14 cellular contexts compared by ENCODE assay signal in genomic region chr1:228284521-228284920, GRCh38.
DNase-seq lines count a peak whose midpoint lies in the region; ATAC-seq and TF ChIP-seq lines count a peak whose summit lies in the region.
"Had no signal": no experiment of that assay in that cellular context is flagged by ENCODE, and none has a peak within 500 bp of the region (broad histone marks: within the 10 kb centered on the region; RNA-seq: fewer than 3 reads in every experiment).

No MANE protein-coding gene starts in this region.

- no peak overlapping the region for H3K4me3 Mint-ChIP-seq in activated naive CD4-positive, alpha-beta T cell treated with anti-CD3 and anti-CD28 coated beads, Interleukin-2, amount 10 ng/mL, durations not matched to agents 7 days and 5 days
- no peak overlapping the region for H3K4me3 Mint-ChIP-seq in natural killer cell treated with Interleukin-12 subunit alpha and Interleukin-12 subunit beta and Interleukin-15 and Interleukin-18, amount 100 ng/mL, for 72 hours
- H3K4me3 Mint-ChIP-seq in natural killer cell (no peak overlapping the region), nephron progenitor cell (no peak overlapping the region)
- H3K4me3 Mint-ChIP-seq: CD4-positive, CD25-positive, alpha-beta regulatory T cell had no signal

- peak; percentile 5 for DNase-seq in activated naive CD4-positive, alpha-beta T cell treated with anti-CD3 and anti-CD28 coated beads, Interleukin-2, amount 10 ng/mL, durations not matched to agents 7 days and 5 days
- no peak for DNase-seq in activated naive CD4-positive, alpha-beta T cell treated with anti-CD3 and anti-CD28 coated beads, Interleukin-2, amount 50 U/mL, for 16 hours
- peak; percentile 44 for DNase-seq in natural killer cell treated with Interleukin-12 subunit alpha and Interleukin-12 subunit beta and Interleukin-15 and Interleukin-18, amount 100 ng/mL, for 72 hours (ENCODE audit: low spot score)
- DNase-seq in natural killer cell (no peak), nephron progenitor cell (no peak), upper lobe of right lung (peak; percentile 53), T1000 (lab: John Stamatoyannopoulos, UW) (no peak), NCI-H1930 (lab: John Stamatoyannopoulos, UW) (no peak)
- DNase-seq: ACHN; CD4-positive, CD25-positive, alpha-beta regulatory T cell; DMS53; GF-D8 had no signal

- no peak overlapping the region for H3K27ac ChIP-seq in upper lobe of right lung
- H3K27ac ChIP-seq: BLaER1 treated with 17β-estradiol and CSF1 and Interleukin-3, amounts not matched to agents 10 nM and 100 nM had no signal

- intact Hi-C loops in natural killer cell (cut with micrococcal nuclease) (no loop called here), upper lobe of right lung (cut with DNase I) (no loop called here)

- peaks cover 5% of the 10 kb centered on the region for H3K4me1 Mint-ChIP-seq in activated naive CD4-positive, alpha-beta T cell treated with anti-CD3 and anti-CD28 coated beads, Interleukin-2, amount 10 ng/mL, durations not matched to agents 7 days and 5 days
- H3K4me1 Mint-ChIP-seq in natural killer cell treated with Interleukin-12 subunit alpha and Interleukin-12 subunit beta and Interleukin-15 and Interleukin-18, amount 100 ng/mL, for 72 hours (ENCODE audit: low read depth in 2 of 2) = peaks cover 6 to 11% of the 10 kb centered on the region in 2 donors
- peaks cover 0 to 16% of the 10 kb centered on the region in 2 donors for H3K4me1 Mint-ChIP-seq in natural killer cell
- peaks cover 16% of the 10 kb centered on the region for H3K4me1 Mint-ChIP-seq in nephron progenitor cell

- H3K27me3 ChIP-seq in upper lobe of right lung = no peaks in the 10 kb centered on the region
- H3K27me3 ChIP-seq: BLaER1 treated with 17β-estradiol and CSF1 and Interleukin-3, amounts not matched to agents 10 nM and 100 nM had no signal

- no peak overlapping the region for H3K4me3 ChIP-seq in upper lobe of right lung
- H3K4me3 ChIP-seq: BLaER1 treated with 17β-estradiol and CSF1 and Interleukin-3, amounts not matched to agents 10 nM and 100 nM; HAP-1 had no signal

- TF ChIP-seq CTCF in natural killer cell (IDR thresholded peaks at IDR 0.05) (no peak), nephron progenitor cell (IDR thresholded peaks at IDR 0.05) (no peak), upper lobe of right lung (IDR thresholded peaks at IDR 0.05) (no peak)

- H3K4me1 ChIP-seq in upper lobe of right lung = no peaks in the 10 kb centered on the region
- H3K4me1 ChIP-seq: HAP-1 had no signal

- CTCF ChIA-PET in activated naive CD4-positive, alpha-beta T cell treated with anti-CD3 and anti-CD28 coated beads, Interleukin-2, amount 10 ng/mL, durations not matched to agents 7 days and 5 days (lab: Charles Lee) = no interaction called here

- peaks cover 13% of the 10 kb centered on the region for H3K36me3 ChIP-seq in upper lobe of right lung
- H3K36me3 ChIP-seq: HAP-1 had no signal

- H3K9me3 Mint-ChIP-seq in activated naive CD4-positive, alpha-beta T cell treated with anti-CD3 and anti-CD28 coated beads, Interleukin-2, amount 10 ng/mL, durations not matched to agents 7 days and 5 days = no peaks in the 10 kb centered on the region
- H3K9me3 Mint-ChIP-seq in natural killer cell treated with Interleukin-12 subunit alpha and Interleukin-12 subunit beta and Interleukin-15 and Interleukin-18, amount 100 ng/mL, for 72 hours = no peaks in the 10 kb centered on the region
- no peaks in the 10 kb centered on the region for H3K9me3 Mint-ChIP-seq in natural killer cell
- H3K9me3 Mint-ChIP-seq in nephron progenitor cell = no peaks in the 10 kb centered on the region

- H3K27ac Mint-ChIP-seq in activated naive CD4-positive, alpha-beta T cell treated with anti-CD3 and anti-CD28 coated beads, Interleukin-2, amount 10 ng/mL, durations not matched to agents 7 days and 5 days = no peak overlapping the region
- H3K27ac Mint-ChIP-seq in natural killer cell treated with Interleukin-12 subunit alpha and Interleukin-12 subunit beta and Interleukin-15 and Interleukin-18, amount 100 ng/mL, for 72 hours = no peak overlapping the region
- H3K27ac Mint-ChIP-seq in natural killer cell (no peak overlapping the region), nephron progenitor cell (peak overlapping the region; percentile 74)

- no peak for ATAC-seq in natural killer cell treated with Interleukin-12 subunit alpha and Interleukin-12 subunit beta and Interleukin-15 and Interleukin-18, amount 100 ng/mL, for 72 hours
- ATAC-seq in natural killer cell (no peak), upper lobe of right lung (no peak)

- no peaks in the 10 kb centered on the region for H3K27me3 Mint-ChIP-seq in activated naive CD4-positive, alpha-beta T cell treated with anti-CD3 and anti-CD28 coated beads, Interleukin-2, amount 10 ng/mL, durations not matched to agents 7 days and 5 days
- no peaks in the 10 kb centered on the region for H3K27me3 Mint-ChIP-seq in natural killer cell treated with Interleukin-12 subunit alpha and Interleukin-12 subunit beta and Interleukin-15 and Interleukin-18, amount 100 ng/mL, for 72 hours
- H3K27me3 Mint-ChIP-seq in natural killer cell (ENCODE audit: low read depth in 2 of 2) (no peaks in the 10 kb centered on the region), nephron progenitor cell (ENCODE audit: low read depth, poor library complexity) (no peaks in the 10 kb centered on the region)
- H3K27me3 Mint-ChIP-seq: CD4-positive, CD25-positive, alpha-beta regulatory T cell had no signal

- H3K9me3 ChIP-seq in upper lobe of right lung = no peaks in the 10 kb centered on the region
- H3K9me3 ChIP-seq: BLaER1 treated with 17β-estradiol and CSF1 and Interleukin-3, amounts not matched to agents 10 nM and 100 nM; HAP-1 had no signal

- H3K36me3 Mint-ChIP-seq in activated naive CD4-positive, alpha-beta T cell treated with anti-CD3 and anti-CD28 coated beads, Interleukin-2, amount 10 ng/mL, durations not matched to agents 7 days and 5 days = no peaks in the 10 kb centered on the region
- no peaks in the 10 kb centered on the region for H3K36me3 Mint-ChIP-seq in natural killer cell treated with Interleukin-12 subunit alpha and Interleukin-12 subunit beta and Interleukin-15 and Interleukin-18, amount 100 ng/mL, for 72 hours
- H3K36me3 Mint-ChIP-seq in natural killer cell (no peaks in the 10 kb centered on the region), nephron progenitor cell (ENCODE audit: low read depth) (peaks cover 50% of the 10 kb centered on the region)

Comparison
In these comparisons a context has a peak if more than half of its experiments do, and no peak if none do; other contexts are left out.
1. DNase-seq: peak in activated naive CD4-positive, alpha-beta T cell treated with anti-CD3 and anti-CD28 coated beads, Interleukin-2, amount 10 ng/mL, durations not matched to agents 7 days and 5 days (single experiment), natural killer cell treated with Interleukin-12 subunit alpha and Interleukin-12 subunit beta and Interleukin-15 and Interleukin-18, amount 100 ng/mL, for 72 hours (single experiment) and upper lobe of right lung (single experiment); none in activated naive CD4-positive, alpha-beta T cell treated with anti-CD3 and anti-CD28 coated beads, Interleukin-2, amount 50 U/mL, for 16 hours (single experiment), natural killer cell (single experiment), nephron progenitor cell (single experiment), T1000 (single experiment) and NCI-H1930 (0 of 2).